ENCODE assay signal across 21 cellular contexts in the genomic region with DNA sequence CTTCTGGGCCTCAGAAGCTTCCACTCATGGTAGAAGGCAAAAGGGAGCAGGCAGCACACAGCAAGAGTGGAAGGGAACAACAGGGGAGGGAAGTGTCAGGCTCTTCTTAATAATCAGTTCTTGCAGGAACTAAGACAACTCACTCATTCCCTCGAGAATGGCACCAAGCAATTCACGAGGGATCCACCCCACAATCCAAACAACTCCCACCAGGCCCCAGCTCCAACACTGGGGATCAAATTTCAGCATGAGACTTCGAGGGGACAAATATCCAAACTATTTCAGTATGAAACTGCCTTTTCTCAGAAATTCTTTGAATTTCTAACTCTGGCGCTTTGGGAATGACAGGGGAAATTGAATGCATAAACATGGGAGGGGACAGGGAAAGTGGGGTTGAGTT. TPM values are rescaled to one million over a fixed set of nuclear protein-coding genes. Genes with fewer than 3 reads are reported as not detected.
DNase-seq lines count a peak whose midpoint lies in the region; ATAC-seq, FAIRE-seq and TF ChIP-seq lines count a peak whose summit lies in the region.
"Had no signal": no experiment of that assay in that cellular context is flagged by ENCODE, and none has a peak within 500 bp of the region (broad histone marks: within the 10 kb centered on the region; RNA-seq: fewer than 3 reads in every experiment).

No MANE protein-coding gene starts in this region.

- no peak overlapping the region for H4K5ac ChIP-seq in H1 (ENCODE audit: insufficient read length, low read depth, low read length)

- peaks cover 0 to 3% (median 0%) of the 10 kb centered on the region in 4 experiments; a peak in 1 of 7 replicates for H3K4me1 ChIP-seq in H1 (replicated peaks in 1 of 4; ENCODE audit: control insufficient read depth in 3 of 4, insufficient read depth in 4 of 4, low read length in 3 of 4)
- H3K4me1 ChIP-seq: spleen, stomach, vagina had no signal

- TF ChIP-seq POLR2A in H1 (IDR thresholded peaks at IDR 0.05; ENCODE audit: control extremely low read depth in 1 of 2, low read depth in 2 of 2, low read length in 2 of 2), result no peak

- no peaks in the 10 kb centered on the region for H3K79me1 ChIP-seq in H1 (ENCODE audit: low read depth, low read length)

- H3K18ac ChIP-seq in H1 (ENCODE audit: extremely low read depth, low read length), result peak overlapping the region; percentile 53; the same call in 1 of the 2 replicates

- no peak overlapping the region for H3K27ac ChIP-seq in H1 (ENCODE audit: low read depth, low read length)
- H3K27ac ChIP-seq: stomach, vagina had no signal

- H3K4me3 ChIP-seq in AG04449 (ENCODE audit: low read depth, low read length), result no peak overlapping the region
- H3K4me3 ChIP-seq in H1 (ENCODE audit: extremely low read depth in 1 of 4, insufficient read depth in 2 of 4, low read depth in 3 of 4, low read length in 4 of 4), result no peak overlapping the region
- H3K4me3 ChIP-seq: spleen, stomach, vagina had no signal

- CTCF ChIA-PET in AG04449 (lab: Yijun Ruan, JAX) (interaction anchor here (1.4 kb wide), 2 partner anchors 23 kb away, joined by 4 read pairs; no protein-coding TSS in a partner anchor), H1 (lab: Charles Lee; ENCODE audit: partially characterized antibody) (interaction anchor here (1.2 to 2.1 kb wide), 2 partner anchors 11 to 39 kb away, joined by 4 to 5 read pairs; no protein-coding TSS in a partner anchor)

- no peak overlapping the region for H3K14ac ChIP-seq in H1 (ENCODE audit: insufficient read length)

- H2AK5ac ChIP-seq in H1 (ENCODE audit: low read depth, low read length), result no peak overlapping the region

- H3K4me2 ChIP-seq in H1 (ENCODE audit: insufficient read depth in 1 of 2, low read depth in 2 of 2, low read length in 2 of 2), result peak overlapping the region in 1 of 2 experiments; percentile 48; a peak in 1 of 4 replicates

- TF ChIP-seq RAD21 in H1 (IDR thresholded peaks at IDR 0.05 in 1 of 2, conservative IDR thresholded peaks at IDR 0.05 in 1 of 2; ENCODE audit: low read depth in 2 of 2, low read length in 2 of 2), result no peak

- H3K23ac ChIP-seq in H1 (ENCODE audit: insufficient read length), result no peak overlapping the region

- no peak overlapping the region for H3K56ac ChIP-seq in H1 (replicated peaks; ENCODE audit: insufficient read length, low read depth, low read length)

- FAIRE-seq in HTR-8/SVneo (lab: Jason Lieb, UNC) (no peak), H1 (lab: Jason Lieb, UNC) (no peak)
- FAIRE-seq: endothelial cell of umbilical vein had no signal

- no peaks in the 10 kb centered on the region for H3K9me3 ChIP-seq in H1 (ENCODE audit: insufficient read depth in 2 of 2, low read depth in 1 of 2, low read length in 1 of 2)
- H3K9me3 ChIP-seq: spleen, stomach, vagina had no signal

- DNase-seq in AG04449 (ENCODE audit: low read depth, low spot score) (peak; percentile 24), HTR-8/SVneo (ENCODE audit: insufficient read length, low spot score) (peak; percentile 26), H1 (ENCODE audit: low read depth in 1 of 2, low spot score in 2 of 2) (no peak), mesenteric fat pad (ENCODE audit: low spot score) (peak; percentile 4), kidney glomerular epithelial cell (lab: John Stamatoyannopoulos, UW) (no peak), DMS53 (lab: John Stamatoyannopoulos, UW) (no peak)
- DNase-seq: activated CD4-positive, alpha-beta T cell treated with anti-CD3 and anti-CD28 coated beads, Interleukin-2, amount 10 ng/mL, durations not matched to agents 24 days and 14 days; activated naive CD8-positive, alpha-beta T cell treated with anti-CD3 and anti-CD28 coated beads for 36 hours; cerebellar nuclear complex; hypothalamus; NCI-H187; nucleus accumbens; spleen; stomach; T-helper 2 cell had no signal

- no peaks in the 10 kb centered on the region for H3K36me3 ChIP-seq in H1 (ENCODE audit: control insufficient read depth in 2 of 4, insufficient read depth in 4 of 4, low read length in 3 of 4)
- H3K36me3 ChIP-seq: spleen, stomach, vagina had no signal

- no peaks in the 10 kb centered on the region for H3K79me2 ChIP-seq in H1 (ENCODE audit: control insufficient read depth in 1 of 2, insufficient read depth in 2 of 2, low read length in 2 of 2)

- no peak for TF ChIP-seq EP300 in H1 (IDR thresholded peaks at IDR 0.05; ENCODE audit: borderline replicate concordance in 1 of 2, low read depth in 2 of 2, low read length in 2 of 2)

- no peak overlapping the region for H2BK15ac ChIP-seq in H1 (ENCODE audit: low read length)

- no peaks in the 10 kb centered on the region for H3K23me2 ChIP-seq in H1 (ENCODE audit: low read depth, low read length)

- no peaks in the 10 kb centered on the region for H4K20me1 ChIP-seq in H1 (replicated peaks in 1 of 2; ENCODE audit: control insufficient read depth in 1 of 2, insufficient read depth in 2 of 2, low read length in 2 of 2)

- POLR2A ChIA-PET in AG04449 (lab: Yijun Ruan, JAX) (no interaction called here), H1 (lab: Charles Lee; ENCODE audit: partially characterized antibody) (interaction anchor here (0.6 to 1.3 kb wide), 2 partner anchors 229 to 670 kb away, joined by 3 read pairs; a partner anchor contains a TSS)

- no peak overlapping the region for H4K8ac ChIP-seq in H1 (ENCODE audit: extremely low read depth, insufficient read depth, low read length)

- ATAC-seq in HG02623 (IDR thresholded peaks at IDR 0.05; ENCODE audit: unreplicated experiment) (no peak), GM21619 (IDR thresholded peaks at IDR 0.05; ENCODE audit: unreplicated experiment) (no peak)

- no peak overlapping the region for H2BK20ac ChIP-seq in H1 (ENCODE audit: low read length)

- TF ChIP-seq CTCF in AG04449 (IDR thresholded peaks at IDR 0.05; ENCODE audit: insufficient read depth, low read length, missing control alignments) (no peak), H1 (IDR thresholded peaks at IDR 0.05; ENCODE audit: control extremely low read depth in 1 of 3, insufficient read depth in 1 of 3, low read depth in 1 of 3, low read length in 3 of 3) (no peak)

- H3K4ac ChIP-seq in H1 (replicated peaks; ENCODE audit: insufficient read length, low read depth, low read length), result no peak overlapping the region

- peak overlapping the region; percentile 48 for H2AFZ ChIP-seq in H1 (ENCODE audit: low read length)

- WGBS in H1 (ENCODE audit: extremely low coverage in 1 of 2, insufficient coverage in 1 of 2, insufficient read length in 1 of 2, insufficient replicate concordance in 2 of 2, low coverage in 1 of 2, low lambda C conversion rate in 2 of 2, missing lambda C conversion rate in 1 of 2), 2 experiments, result 67% methylated on average over 4 of the region's 4 CpGs; no CpG with 5 or more reads in 1 of the 2 experiments

- no peak overlapping the region for H2BK120ac ChIP-seq in H1 (replicated peaks; ENCODE audit: low read depth, low read length)

- H3K27me3 ChIP-seq in H1 (replicated peaks in 1 of 4; ENCODE audit: control insufficient read depth in 3 of 4, extremely low read depth in 1 of 4, insufficient read depth in 3 of 4, low read length in 3 of 4), result no peaks in the 10 kb centered on the region
- H3K27me3 ChIP-seq: spleen, stomach, vagina had no signal

- H4K91ac ChIP-seq in H1 (replicated peaks; ENCODE audit: insufficient read length, low read length), result no peak overlapping the region

- peak overlapping the region; percentile 70; the same call in 1 of the 2 replicates for H2BK12ac ChIP-seq in H1 (ENCODE audit: low read depth, low read length)

- no peak overlapping the region for H2BK5ac ChIP-seq in H1 (ENCODE audit: low read depth, low read length)

- no peak overlapping the region for H3K9ac ChIP-seq in H1 (replicated peaks in 1 of 4; ENCODE audit: extremely low read depth in 1 of 4, low read depth in 3 of 4, low read length in 3 of 4)

RNA-seq across cellular contexts. Expression of a gene that starts 24.5 kb away (rescaled TPM):
- not detected in 2 replicates for total RNA-seq in H1 (2021; fragmentation: NEBNext Ultra II Directional; extraction: Animal tissue kit (Norgen Biotek cat#: 25700))
- polyA plus RNA-seq in H1 (2011; rRNA removed), result not detected in 2 replicates
- polyA plus RNA-seq in H1 (2011; cell fraction: cytosol; rRNA removed), result not detected
- not detected for polyA plus RNA-seq in H1 (2011; cell fraction: nucleus; rRNA removed)
- 0.09 TPM in 1 of 4 replicates, not detected in the others for polyA plus RNA-seq in H1 (2012, experiment 1 of 2)
- not detected for polyA plus RNA-seq in H1 (2012, experiment 2 of 2)
- polyA plus RNA-seq in H1 (2013, experiment 1 of 2), result not detected
- polyA plus RNA-seq in H1 (2013, experiment 2 of 2), result not detected
- not detected in 2 replicates for polyA minus RNA-seq in H1 (2011; rRNA and poly(A)+ RNA removed)
- polyA minus RNA-seq in H1 (2011; cell fraction: cytosol; rRNA and poly(A)+ RNA removed), result not detected
- polyA minus RNA-seq in H1 (2011; cell fraction: nucleus; rRNA and poly(A)+ RNA removed), result not detected
- total RNA-seq in mesenteric fat pad, result not detected
- total RNA-seq: activated CD4-positive, alpha-beta T cell treated with anti-CD3 and anti-CD28 coated beads, Interleukin-2, amount 10 ng/mL, durations not matched to agents 24 days and 14 days; activated naive CD8-positive, alpha-beta T cell treated with anti-CD3 and anti-CD28 coated beads for 36 hours; endothelial cell of umbilical vein; H4; lower leg skin; spleen; stomach; vagina had no signal
- polyA plus RNA-seq: endothelial cell of umbilical vein, spleen, stomach had no signal

RNA-seq across cellular contexts. Expression of a gene that starts 27.2 kb away (rescaled TPM):
- total RNA-seq in H1 (2021; fragmentation: NEBNext Ultra II Directional; extraction: Animal tissue kit (Norgen Biotek cat#: 25700)), result 42.4 and 44.7 TPM in 2 replicates
- 37.1 and 39.9 TPM in 2 replicates for polyA plus RNA-seq in H1 (2011; rRNA removed)
- 36.3 TPM for polyA plus RNA-seq in H1 (2011; cell fraction: cytosol; rRNA removed)
- polyA plus RNA-seq in H1 (2011; cell fraction: nucleus; rRNA removed), result 69.6 TPM
- polyA plus RNA-seq in H1 (2012, experiment 1 of 2), result 33.1 to 42.2 TPM (median 37.6 TPM) in 4 replicates
- polyA plus RNA-seq in H1 (2012, experiment 2 of 2), result 24.4 TPM
- polyA plus RNA-seq in H1 (2013, experiment 1 of 2), result 22.6 TPM
- 19.1 TPM for polyA plus RNA-seq in H1 (2013, experiment 2 of 2)
- 71.1 and 93.4 TPM in 2 replicates for polyA minus RNA-seq in H1 (2011; rRNA and poly(A)+ RNA removed)
- 34.1 TPM for polyA minus RNA-seq in H1 (2011; cell fraction: cytosol; rRNA and poly(A)+ RNA removed)
- polyA minus RNA-seq in H1 (2011; cell fraction: nucleus; rRNA and poly(A)+ RNA removed), result 60.4 TPM
- 216 TPM for total RNA-seq in mesenteric fat pad

RNA-seq across cellular contexts. Expression of a gene that starts 48.5 kb away (rescaled TPM):
- 1.4 and 2.3 TPM in 2 replicates for total RNA-seq in H1 (2021; fragmentation: NEBNext Ultra II Directional; extraction: Animal tissue kit (Norgen Biotek cat#: 25700))
- polyA plus RNA-seq in H1 (2011; rRNA removed), result 2.6 and 3.6 TPM in 2 replicates
- 2.3 TPM for polyA plus RNA-seq in H1 (2011; cell fraction: cytosol; rRNA removed)
- polyA plus RNA-seq in H1 (2011; cell fraction: nucleus; rRNA removed), result 3.0 TPM
- 1.7 to 2.7 TPM (median 2.1 TPM) in 4 replicates for polyA plus RNA-seq in H1 (2012, experiment 1 of 2)
- polyA plus RNA-seq in H1 (2012, experiment 2 of 2), result 2.6 TPM
- polyA plus RNA-seq in H1 (2013, experiment 1 of 2), result 2.9 TPM
- polyA plus RNA-seq in H1 (2013, experiment 2 of 2), result 3.7 TPM
- polyA minus RNA-seq in H1 (2011; rRNA and poly(A)+ RNA removed), result 0.85 and 1.1 TPM in 2 replicates
- not detected for polyA minus RNA-seq in H1 (2011; cell fraction: cytosol; rRNA and poly(A)+ RNA removed)
- polyA minus RNA-seq in H1 (2011; cell fraction: nucleus; rRNA and poly(A)+ RNA removed), result 1.3 TPM
- total RNA-seq in mesenteric fat pad, result 0.55 TPM
- total RNA-seq: endothelial cell of umbilical vein, H4, vagina had no signal

RNA-seq across cellular contexts. Expression of a gene that starts 53.4 kb away (rescaled TPM):
- 30.5 and 36.7 TPM in 2 replicates for total RNA-seq in H1 (2021; fragmentation: NEBNext Ultra II Directional; extraction: Animal tissue kit (Norgen Biotek cat#: 25700))
- 29.6 and 37.1 TPM in 2 replicates for polyA plus RNA-seq in H1 (2011; rRNA removed)
- polyA plus RNA-seq in H1 (2011; cell fraction: cytosol; rRNA removed), result 31.4 TPM
- 207 TPM for polyA plus RNA-seq in H1 (2011; cell fraction: nucleus; rRNA removed)
- polyA plus RNA-seq in H1 (2012, experiment 1 of 2), result 33.7 to 38.9 TPM (median 37.7 TPM) in 4 replicates
- polyA plus RNA-seq in H1 (2012, experiment 2 of 2), result 4.7 TPM
- 18.8 TPM for polyA plus RNA-seq in H1 (2013, experiment 1 of 2)
- 18.6 TPM for polyA plus RNA-seq in H1 (2013, experiment 2 of 2)
- polyA minus RNA-seq in H1 (2011; rRNA and poly(A)+ RNA removed), result 37.2 and 42.7 TPM in 2 replicates
- 15.8 TPM for polyA minus RNA-seq in H1 (2011; cell fraction: cytosol; rRNA and poly(A)+ RNA removed)
- polyA minus RNA-seq in H1 (2011; cell fraction: nucleus; rRNA and poly(A)+ RNA removed), result 69.2 TPM
- 38.7 TPM for total RNA-seq in mesenteric fat pad

Comparison
In these comparisons a context has a peak if more than half of its experiments do, and no peak if none do; other contexts are left out.
1. DNase-seq: peak in AG04449 (single experiment), HTR-8/SVneo (single experiment) and mesenteric fat pad (single experiment); none in H1 (0 of 2), kidney glomerular epithelial cell (single experiment) and DMS53 (single experiment).